In the genomic region with DNA sequence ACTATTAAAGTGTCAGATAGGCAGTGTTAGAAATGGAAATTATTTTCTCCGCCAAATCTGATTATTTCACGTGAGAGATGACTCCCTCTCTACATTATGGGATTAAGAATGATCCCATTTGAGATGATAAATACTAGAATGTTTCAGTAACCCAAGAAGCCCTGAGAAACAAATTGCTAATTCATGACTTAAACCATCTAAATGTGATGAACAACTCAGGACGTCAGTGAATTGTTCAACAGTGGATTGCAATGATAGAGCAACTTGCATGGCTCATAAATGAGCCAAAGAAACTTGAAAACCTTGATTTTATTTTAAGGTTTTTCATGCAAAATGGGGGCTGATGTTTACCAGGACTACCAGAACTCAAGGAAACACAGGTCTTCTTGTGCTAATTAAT, we compare ENCODE assay signal across 25 cellular contexts.
DNase-seq lines count a peak whose midpoint lies in the region; ATAC-seq and TF ChIP-seq lines count a peak whose summit lies in the region.
"Had no signal": no experiment of that assay in that cellular context is flagged by ENCODE, and none has a peak within 500 bp of the region (broad histone marks: within the 10 kb centered on the region; RNA-seq: fewer than 3 reads in every experiment).

No MANE protein-coding gene starts in this region.

- peaks cover 63% of the 10 kb centered on the region for H3K4me1 ChIP-seq in left ventricle myocardium inferior
- H3K4me1 ChIP-seq in right cardiac atrium (ENCODE audit: control insufficient read depth, insufficient read depth, low read length): peaks cover 2% of the 10 kb centered on the region
- no peaks in the 10 kb centered on the region for H3K4me1 ChIP-seq in transverse colon
- H3K4me1 ChIP-seq: Peyer's patch had no signal

- TF ChIP-seq POLR2A in transverse colon (IDR thresholded peaks at IDR 0.05): no peak

- in situ Hi-C loops in transverse colon (cut with MboI; ENCODE audit: low pct_ligation_motif_present in 1 of 4, low pct_unique_long_range_greater_than_20kb in 1 of 4, low sequenced_read_pairs in 3 of 4): no loop called here

- ATAC-seq in right cardiac atrium (no peak), HG03280 (IDR thresholded peaks at IDR 0.05; ENCODE audit: unreplicated experiment) (no peak)
- no peak for ATAC-seq in activated CD4-positive, alpha-beta T cell treated with anti-CD3 and anti-CD28 coated beads for 36 hours
- ATAC-seq: CD8-positive, alpha-beta T cell; HCT116 had no signal

- intact Hi-C loops in left ventricle myocardium inferior (cut with micrococcal nuclease) (no loop called here), right cardiac atrium (cut with DNase I) (no loop called here), transverse colon (cut with DNase I; ENCODE audit: low total_unique reads) (no loop called here)
- intact Hi-C loops in activated CD4-positive, alpha-beta T cell treated with anti-CD3 and anti-CD28 coated beads for 36 hours (cut with DNase I, micrococcal nuclease): no loop called here

- 63% methylated on average over 3 of the region's 3 CpGs for WGBS in right cardiac atrium
- WGBS in transverse colon (ENCODE audit: low coverage in 1 of 2), 2 donors: 75 to 83% methylated on average over 3 of the region's 3 CpGs

- H3K27me3 ChIP-seq in left ventricle myocardium inferior (ENCODE audit: low read depth): no peaks in the 10 kb centered on the region
- H3K27me3 ChIP-seq in right cardiac atrium (ENCODE audit: control insufficient read depth, insufficient read depth): no peaks in the 10 kb centered on the region
- H3K27me3 ChIP-seq in transverse colon: no peaks in the 10 kb centered on the region
- H3K27me3 ChIP-seq: Peyer's patch had no signal

- CTCF ChIA-PET in activated CD4-positive, alpha-beta T cell treated with anti-CD3 and anti-CD28 coated beads for 36 hours (lab: Charles Lee): no interaction called here

- DNase-seq in left ventricle myocardium inferior: no peak
- DNase-seq in right cardiac atrium: no peak
- DNase-seq in M059J (ENCODE audit: low read depth): peak; percentile 63
- peak; percentile 42 for DNase-seq in fibroblast of mammary gland (ENCODE audit: low read depth)
- no peak for DNase-seq in immature natural killer cell
- no peak for DNase-seq in activated CD4-positive, alpha-beta T cell treated with anti-CD3 and anti-CD28 coated beads for 36 hours
- no peak for DNase-seq in transverse colon
- DNase-seq: Caco-2; CD8-positive, alpha-beta T cell; GF-D8; NCI-H1092; NCI-H1417 treated with DMSO at 0.1 percent for 48 hours; NCI-H1694 treated with DMSO at 0.1 percent for 48 hours; NCI-H2081 treated with DMSO at 0.1 percent for 48 hours; NCI-H2171; NCI-H345; NCI-H510A treated with DMSO at 0.1 percent for 48 hours; NCI-H774; Peyer's patch; SHP77 treated with DMSO at 0.1 percent for 48 hours had no signal

- no peaks in the 10 kb centered on the region for H3K36me3 Mint-ChIP-seq in immature natural killer cell
- H3K36me3 Mint-ChIP-seq in activated CD4-positive, alpha-beta T cell treated with anti-CD3 and anti-CD28 coated beads for 36 hours (ENCODE audit: low read depth): no peaks in the 10 kb centered on the region
- H3K36me3 Mint-ChIP-seq: CD8-positive, alpha-beta T cell had no signal

- no peak overlapping the region for H3K4me3 Mint-ChIP-seq in immature natural killer cell
- no peak overlapping the region for H3K4me3 Mint-ChIP-seq in activated CD4-positive, alpha-beta T cell treated with anti-CD3 and anti-CD28 coated beads for 36 hours
- H3K4me3 Mint-ChIP-seq: B cell; CD8-positive, alpha-beta T cell had no signal

- H3K27me3 Mint-ChIP-seq in immature natural killer cell (ENCODE audit: low read depth in 3 of 3): peaks cover 0 to 5% (median 0%) of the 10 kb centered on the region in 3 donors
- H3K27me3 Mint-ChIP-seq in activated CD4-positive, alpha-beta T cell treated with anti-CD3 and anti-CD28 coated beads for 36 hours: peaks cover 2% of the 10 kb centered on the region
- H3K27me3 Mint-ChIP-seq: B cell had no signal

- H3K27ac Mint-ChIP-seq in immature natural killer cell: no peak overlapping the region
- H3K27ac Mint-ChIP-seq in activated CD4-positive, alpha-beta T cell treated with anti-CD3 and anti-CD28 coated beads for 36 hours: no peak overlapping the region
- H3K27ac Mint-ChIP-seq: B cell; CD8-positive, alpha-beta T cell had no signal

- H3K4me1 Mint-ChIP-seq in immature natural killer cell: no peaks in the 10 kb centered on the region
- H3K4me1 Mint-ChIP-seq in activated CD4-positive, alpha-beta T cell treated with anti-CD3 and anti-CD28 coated beads for 36 hours: no peaks in the 10 kb centered on the region
- H3K4me1 Mint-ChIP-seq: B cell had no signal

- peak overlapping the region; percentile 92 for H3K27ac ChIP-seq in left ventricle myocardium inferior (replicated peaks)
- H3K27ac ChIP-seq in right cardiac atrium (ENCODE audit: low read length): no peak overlapping the region
- H3K27ac ChIP-seq in transverse colon: no peak overlapping the region
- H3K27ac ChIP-seq: C4-2B, HL-60, Peyer's patch had no signal

- H3K36me3 ChIP-seq in left ventricle myocardium inferior (no peaks in the 10 kb centered on the region), transverse colon (no peaks in the 10 kb centered on the region)
- H3K36me3 ChIP-seq: Peyer's patch had no signal

- TF ChIP-seq CTCF in left ventricle myocardium inferior (IDR thresholded peaks at IDR 0.05; ENCODE audit: borderline replicate concordance) (no peak), fibroblast of mammary gland (conservative IDR thresholded peaks at IDR 0.05; ENCODE audit: control insufficient read depth, insufficient read depth, low read depth, low read length) (no peak), transverse colon (IDR thresholded peaks at IDR 0.05) (no peak)

- H3K9me3 ChIP-seq in left ventricle myocardium inferior (replicated peaks): no peaks in the 10 kb centered on the region
- H3K9me3 ChIP-seq in right cardiac atrium (ENCODE audit: control insufficient read depth, low read length): no peaks in the 10 kb centered on the region
- H3K9me3 ChIP-seq in transverse colon: no peaks in the 10 kb centered on the region
- H3K9me3 ChIP-seq: Caco-2, Peyer's patch had no signal

- H3K4me3 ChIP-seq in left ventricle myocardium inferior (peak overlapping the region; percentile 64), right cardiac atrium (ENCODE audit: low read length) (no peak overlapping the region), fibroblast of mammary gland (ENCODE audit: control insufficient read depth, low read depth, low read length) (no peak overlapping the region), transverse colon (no peak overlapping the region)
- H3K4me3 ChIP-seq: Peyer's patch had no signal

- POLR2A ChIA-PET in activated CD4-positive, alpha-beta T cell treated with anti-CD3 and anti-CD28 coated beads for 36 hours (lab: Charles Lee): no interaction called here

- no peak for TF ChIP-seq EP300 in transverse colon (IDR thresholded peaks at IDR 0.05; ENCODE audit: low read depth)

- H3K9me3 Mint-ChIP-seq in immature natural killer cell: peaks cover 0 to 7% (median 0%) of the 10 kb centered on the region in 6 donors
- no peaks in the 10 kb centered on the region for H3K9me3 Mint-ChIP-seq in activated CD4-positive, alpha-beta T cell treated with anti-CD3 and anti-CD28 coated beads for 36 hours (ENCODE audit: low read depth)
- H3K9me3 Mint-ChIP-seq: CD8-positive, alpha-beta T cell had no signal

Comparison
In these comparisons a context has a peak if more than half of its experiments do, and no peak if none do; other contexts are left out.
1. DNase-seq: peak in M059J (single experiment) and fibroblast of mammary gland (single experiment); none in left ventricle myocardium inferior (single experiment), right cardiac atrium (0 of 3), immature natural killer cell (0 of 3), activated CD4-positive, alpha-beta T cell treated with anti-CD3 and anti-CD28 coated beads for 36 hours (single experiment) and transverse colon (single experiment).